ENCODE assay signal across 8 cellular contexts in genomic region chr4:83362492-83363329, GRCh38. TPM values are rescaled to one million over a fixed set of nuclear protein-coding genes. Genes with fewer than 3 reads are reported as not detected.
DNase-seq lines count a peak whose midpoint lies in the region; ATAC-seq and TF ChIP-seq lines count a peak whose summit lies in the region.

No MANE protein-coding gene starts in this region.

- no peaks in the 10 kb centered on the region for H3K27me3 ChIP-seq in left ventricle myocardium inferior (ENCODE audit: low read depth)

- H3K36me3 ChIP-seq in left ventricle myocardium inferior: no peaks in the 10 kb centered on the region

- no peaks in the 10 kb centered on the region for H3K4me1 ChIP-seq in left ventricle myocardium inferior

- intact Hi-C loops in left ventricle myocardium inferior (cut with micrococcal nuclease): no loop called here

- H3K9me3 Mint-ChIP-seq in activated T-cell treated with anti-CD3 and anti-CD28 coated beads, Interleukin-2, amount 50 U/mL, for 24 hours: no peaks in the 10 kb centered on the region

- no peak overlapping the region for H3K4me3 ChIP-seq in left ventricle myocardium inferior

- H3K27ac ChIP-seq in left ventricle myocardium inferior (replicated peaks): no peak overlapping the region

- peak; percentile 41 for DNase-seq in GM03348 (ENCODE audit: low spot score)
- DNase-seq in OCI-M1 (lab: John Stamatoyannopoulos, UW): peak; percentile 71
- DNase-seq in left ventricle myocardium inferior: no peak
- DNase-seq in iPS-NIHi7 (ENCODE audit: extremely low spot score): no peak
- DNase-seq in activated T-cell treated with anti-CD3 and anti-CD28 coated beads, Interleukin-2, amount 50 U/mL, for 24 hours: no peak
- DNase-seq in epidermal melanocyte (ENCODE audit: insufficient read length, low spot score): no peak
- DNase-seq in NCI-H2171 treated with DMSO at 0.1 percent for 48 hours (lab: John Stamatoyannopoulos, UW): no peak

- H3K27ac Mint-ChIP-seq in activated T-cell treated with anti-CD3 and anti-CD28 coated beads, Interleukin-2, amount 50 U/mL, for 24 hours: no peak overlapping the region

- H3K4me3 Mint-ChIP-seq in activated T-cell treated with anti-CD3 and anti-CD28 coated beads, Interleukin-2, amount 50 U/mL, for 24 hours: no peak overlapping the region

- H3K4me1 Mint-ChIP-seq in activated T-cell treated with anti-CD3 and anti-CD28 coated beads, Interleukin-2, amount 50 U/mL, for 24 hours (ENCODE audit: low read depth): peaks cover 7% of the 10 kb centered on the region

- peak; percentile 40 for TF ChIP-seq CTCF in left ventricle myocardium inferior (IDR thresholded peaks at IDR 0.05; ENCODE audit: borderline replicate concordance)

- H3K9me3 ChIP-seq in left ventricle myocardium inferior (replicated peaks): no peaks in the 10 kb centered on the region

- peak; percentile 55 for ATAC-seq in HG02678 (IDR thresholded peaks at IDR 0.05; ENCODE audit: unreplicated experiment)

- H3K27me3 Mint-ChIP-seq in activated T-cell treated with anti-CD3 and anti-CD28 coated beads, Interleukin-2, amount 50 U/mL, for 24 hours: peaks cover 7% of the 10 kb centered on the region

- H3K36me3 Mint-ChIP-seq in activated T-cell treated with anti-CD3 and anti-CD28 coated beads, Interleukin-2, amount 50 U/mL, for 24 hours (ENCODE audit: low read depth): no peaks in the 10 kb centered on the region

RNA-seq across cellular contexts. Expression of gene HPSE, which starts 28.1 kb away (rescaled TPM):
- 1.1 TPM for total RNA-seq in left ventricle myocardium inferior

Comparison
In these comparisons a context has a peak if more than half of its experiments do, and no peak if none do; other contexts are left out.
1. DNase-seq: peak in GM03348 (single experiment) and OCI-M1 (single experiment); none in left ventricle myocardium inferior (single experiment), iPS-NIHi7 (single experiment), activated T-cell treated with anti-CD3 and anti-CD28 coated beads, Interleukin-2, amount 50 U/mL, for 24 hours (single experiment), epidermal melanocyte (single experiment) and NCI-H2171 treated with DMSO at 0.1 percent for 48 hours (single experiment).